8 cellular contexts compared by ENCODE assay signal in genomic region chr6:33390767-33391277, GRCh38. TPM values are rescaled to one million over a fixed set of nuclear protein-coding genes. Genes with fewer than 3 reads are reported as not detected.
DNase-seq lines count a peak whose midpoint lies in the region; ATAC-seq and TF ChIP-seq lines count a peak whose summit lies in the region.

No MANE protein-coding gene starts in this region.

- H3K9ac ChIP-seq in mesendoderm (ENCODE audit: low read length) = peak overlapping the region; percentile 46

- no peak overlapping the region for H3K23ac ChIP-seq in mesendoderm (ENCODE audit: low read length)

- no peak overlapping the region for H3K4me2 ChIP-seq in mesendoderm (ENCODE audit: low read length)

- H3K4me3 ChIP-seq in right atrium auricular region (peak overlapping the region in 1 of 2 donors; percentile 53), astrocyte of the spinal cord (ENCODE audit: low read depth, low read length) (peak overlapping the region; percentile 3), mesendoderm (ENCODE audit: low read length) (no peak overlapping the region), vagina (peak overlapping the region; percentile 48 to 53)

- H3K18ac ChIP-seq in mesendoderm (ENCODE audit: low read length) = peak overlapping the region; percentile 73

- H2BK15ac ChIP-seq in mesendoderm (replicated peaks; ENCODE audit: low read depth) = no peak overlapping the region

- in situ Hi-C loops in astrocyte of the spinal cord (cut with HindIII; ENCODE audit: low sequenced_read_pairs) = no loop called here

- H2BK120ac ChIP-seq in mesendoderm (ENCODE audit: low read depth, low read length) = no peak overlapping the region

- peak overlapping the region; percentile 72 for H4K5ac ChIP-seq in mesendoderm (ENCODE audit: low read length)

- no peak for DNase-seq in right atrium auricular region (ENCODE audit: low spot score)
- DNase-seq in Right ventricle myocardium inferior (ENCODE audit: missing footprints) = no peak
- no peak for DNase-seq in astrocyte of the spinal cord (ENCODE audit: low read depth, low spot score)
- DNase-seq in mesendoderm = no peak
- DNase-seq in vagina (ENCODE audit: extremely low spot score in 2 of 2) = no peak
- no peak for DNase-seq in activated CD8-positive, alpha-beta memory T cell treated with anti-CD3 and anti-CD28 coated beads, Interleukin-2, amount 50 U/mL, for 4 hours

- H3K27me3 ChIP-seq in right atrium auricular region (no peaks in the 10 kb centered on the region), mesendoderm (ENCODE audit: insufficient read depth, low read length, poor library complexity) (no peaks in the 10 kb centered on the region), vagina (no peaks in the 10 kb centered on the region)

- no peak overlapping the region for H2AK5ac ChIP-seq in mesendoderm (ENCODE audit: low read length)

- no peak for TF ChIP-seq POLR2A in vagina (IDR thresholded peaks at IDR 0.05)

- H3K4ac ChIP-seq in mesendoderm (ENCODE audit: low read depth, low read length) = peak overlapping the region; percentile 59

- H3K9me3 ChIP-seq in right atrium auricular region = no peaks in the 10 kb centered on the region
- H3K9me3 ChIP-seq in vagina = no peaks in the 10 kb centered on the region

- peak overlapping the region; percentile 74 for H3K56ac ChIP-seq in mesendoderm (ENCODE audit: low read length)

- H3K4me1 ChIP-seq in right atrium auricular region = peaks cover 0 to 14% of the 10 kb centered on the region in 2 donors
- H3K4me1 ChIP-seq in mesendoderm (ENCODE audit: control insufficient read depth, low read depth, low read length) = no peaks in the 10 kb centered on the region
- H3K4me1 ChIP-seq in vagina = peaks cover 14% of the 10 kb centered on the region

- peaks cover 38% of the 10 kb centered on the region for H3K79me2 ChIP-seq in mesendoderm (ENCODE audit: control insufficient read depth, insufficient read depth, low read length)

- no peak for TF ChIP-seq CTCF in right atrium auricular region (IDR thresholded peaks at IDR 0.05)
- TF ChIP-seq CTCF in astrocyte of the spinal cord (IDR thresholded peaks at IDR 0.05; ENCODE audit: low read depth, low read length) = no peak
- TF ChIP-seq CTCF in vagina (IDR thresholded peaks at IDR 0.05) = no peak

- WGBS in mesendoderm (ENCODE audit: extremely low coverage, insufficient coverage, low lambda C conversion rate) = no CpG with 5 or more reads among the region's 9 CpGs

- H2BK5ac ChIP-seq in mesendoderm (ENCODE audit: low read length) = no peak overlapping the region

- H4K8ac ChIP-seq in mesendoderm (ENCODE audit: low read depth, low read length) = peak overlapping the region; percentile 67

- H3K27ac ChIP-seq in right atrium auricular region = peak overlapping the region; percentile 89 to 94
- peak overlapping the region; percentile 66 for H3K27ac ChIP-seq in mesendoderm (ENCODE audit: low read depth, low read length)
- peak overlapping the region; percentile 91 for H3K27ac ChIP-seq in vagina

- ATAC-seq in Right ventricle myocardium inferior = no peak
- no peak for ATAC-seq in HG03108 (IDR thresholded peaks at IDR 0.05; ENCODE audit: unreplicated experiment)
- ATAC-seq in HG02610 (IDR thresholded peaks at IDR 0.05; ENCODE audit: unreplicated experiment) = no peak

- H3K79me1 ChIP-seq in mesendoderm (ENCODE audit: low read length) = peaks cover 4% of the 10 kb centered on the region

- intact Hi-C loops in Right ventricle myocardium inferior (cut with DNase I) (loop anchor here (1.0 to 2.0 kb wide), 2 partner anchors 19 to 34 kb away; no protein-coding TSS in a partner anchor), vagina (cut with DNase I) (loop anchor here (2.0 kb wide), 1 partner anchor 64 kb away; the partner anchor contains the start of gene ZBTB9)

- H3K36me3 ChIP-seq in right atrium auricular region (no peaks in the 10 kb centered on the region), mesendoderm (ENCODE audit: control insufficient read depth, insufficient read depth, low read length) (no peaks in the 10 kb centered on the region), vagina (no peaks in the 10 kb centered on the region)

RNA-seq across cellular contexts. Expression of gene KIFC1, which starts 0.8 kb away (rescaled TPM):
- total RNA-seq in right atrium auricular region (1 to 10 TPM in 1 of 2 donors, under 1 TPM in 1; 0.59 to 1.6 TPM), Right ventricle myocardium inferior (1.3 TPM), vagina (27.5 TPM)
- 44.8 TPM for polyA plus RNA-seq in mesendoderm (2013, experiment 1 of 2)
- polyA plus RNA-seq in mesendoderm (2013, experiment 2 of 2) = 46.4 TPM

RNA-seq across cellular contexts. Expression of gene PHF1, which starts 20.0 kb away (rescaled TPM):
- total RNA-seq in right atrium auricular region (10 to 100 TPM; 51.8 to 69.8 TPM), Right ventricle myocardium inferior (43.5 TPM), vagina (73.2 TPM)
- polyA plus RNA-seq in mesendoderm (2013, experiment 1 of 2) = 22.8 TPM
- 22.2 TPM for polyA plus RNA-seq in mesendoderm (2013, experiment 2 of 2)

RNA-seq across cellular contexts. Expression of gene CUTA, which starts 27.1 kb away (rescaled TPM):
- total RNA-seq in right atrium auricular region = 100 to 1,000 TPM; 118 to 119 TPM
- 107 TPM for total RNA-seq in Right ventricle myocardium inferior
- 227 TPM for polyA plus RNA-seq in mesendoderm (2013, experiment 1 of 2)
- polyA plus RNA-seq in mesendoderm (2013, experiment 2 of 2) = 219 TPM
- 73.2 TPM for total RNA-seq in vagina

RNA-seq across cellular contexts. Expression of gene SYNGAP1, which starts 29.0 kb away (rescaled TPM):
- total RNA-seq in right atrium auricular region (10 to 100 TPM in 1 of 2 donors, 1 to 10 TPM in 1; 3.6 to 10.1 TPM), Right ventricle myocardium inferior (5.2 TPM), vagina (16.0 TPM)
- 42.1 TPM for polyA plus RNA-seq in mesendoderm (2013, experiment 1 of 2)
- 54.9 TPM for polyA plus RNA-seq in mesendoderm (2013, experiment 2 of 2)

Comparison
In these comparisons a context has a peak if more than half of its experiments do, and no peak if none do; other contexts are left out.
1. RNA of gene KIFC1, which starts 0.8 kb away (total RNA-seq): 27.5 TPM in vagina (single experiment); 0.59 to 1.6 TPM in right atrium auricular region and 1.3 TPM in Right ventricle myocardium inferior (single experiment); every median in the first group is over 10 times any median in the second.
2. Peak in every context shown above with its lines, with median percentiles within 50 percentile points of each other: H3K27ac ChIP-seq.